ENCODE assay signal across 1 cellular context in the genomic region with DNA sequence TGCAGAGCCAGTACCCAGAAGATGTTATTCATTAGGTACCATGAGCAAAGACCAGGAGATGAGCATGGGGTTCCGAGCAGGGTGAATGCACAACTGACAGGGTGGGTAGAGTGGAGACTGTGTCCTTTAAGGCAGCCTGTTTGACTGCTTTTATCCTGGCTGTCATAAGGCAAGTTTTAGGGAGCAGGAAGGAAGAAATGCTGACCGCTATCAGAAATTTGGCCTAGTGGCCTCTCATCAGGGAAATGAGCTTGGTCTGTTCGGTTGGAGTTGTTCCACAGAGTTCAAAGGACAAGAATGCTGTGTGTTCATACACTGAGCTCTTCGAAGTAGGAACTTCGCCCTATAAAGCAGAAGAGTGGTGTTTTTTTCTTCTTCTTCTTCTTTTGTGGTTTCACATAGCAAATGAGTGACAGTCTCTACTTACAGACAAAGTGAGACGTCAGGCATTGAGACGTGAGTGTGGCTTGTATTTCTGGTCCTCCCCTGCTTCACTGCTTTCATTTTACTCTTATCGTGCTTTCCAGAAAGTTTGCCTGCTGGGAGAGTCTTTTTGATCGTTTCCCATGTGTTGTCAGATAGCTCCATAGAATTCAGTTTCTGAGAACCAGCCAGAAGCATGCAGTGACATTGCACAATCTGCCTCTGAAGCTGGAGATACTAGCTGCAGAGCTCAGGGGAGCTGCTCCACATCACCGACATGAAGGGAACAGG.
A peak's percentile ranks its signal among the peaks of the same experiment; 100 is the strongest.
TF ChIP-seq lines count a peak whose summit lies in the region.

A gene with protein sequence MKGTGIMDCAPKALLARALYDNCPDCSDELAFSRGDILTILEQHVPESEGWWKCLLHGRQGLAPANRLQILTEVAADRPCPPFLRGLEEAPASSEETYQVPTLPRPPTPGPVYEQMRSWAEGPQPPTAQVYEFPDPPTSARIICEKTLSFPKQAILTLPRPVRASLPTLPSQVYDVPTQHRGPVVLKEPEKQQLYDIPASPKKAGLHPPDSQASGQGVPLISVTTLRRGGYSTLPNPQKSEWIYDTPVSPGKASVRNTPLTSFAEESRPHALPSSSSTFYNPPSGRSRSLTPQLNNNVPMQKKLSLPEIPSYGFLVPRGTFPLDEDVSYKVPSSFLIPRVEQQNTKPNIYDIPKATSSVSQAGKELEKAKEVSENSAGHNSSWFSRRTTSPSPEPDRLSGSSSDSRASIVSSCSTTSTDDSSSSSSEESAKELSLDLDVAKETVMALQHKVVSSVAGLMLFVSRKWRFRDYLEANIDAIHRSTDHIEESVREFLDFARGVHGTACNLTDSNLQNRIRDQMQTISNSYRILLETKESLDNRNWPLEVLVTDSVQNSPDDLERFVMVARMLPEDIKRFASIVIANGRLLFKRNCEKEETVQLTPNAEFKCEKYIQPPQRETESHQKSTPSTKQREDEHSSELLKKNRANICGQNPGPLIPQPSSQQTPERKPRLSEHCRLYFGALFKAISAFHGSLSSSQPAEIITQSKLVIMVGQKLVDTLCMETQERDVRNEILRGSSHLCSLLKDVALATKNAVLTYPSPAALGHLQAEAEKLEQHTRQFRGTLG (plus strand): TSS at position 502 of the 714 bp plus-strand sequence. CDS start 199 bp downstream, at position 701.

TF ChIP-seq in HepG2, 621 proteins besides CTCF, POLR2A, EP300 and RAD21 (continued from another document and continues in another):
- TF ChIP-seq, protein P1, sequence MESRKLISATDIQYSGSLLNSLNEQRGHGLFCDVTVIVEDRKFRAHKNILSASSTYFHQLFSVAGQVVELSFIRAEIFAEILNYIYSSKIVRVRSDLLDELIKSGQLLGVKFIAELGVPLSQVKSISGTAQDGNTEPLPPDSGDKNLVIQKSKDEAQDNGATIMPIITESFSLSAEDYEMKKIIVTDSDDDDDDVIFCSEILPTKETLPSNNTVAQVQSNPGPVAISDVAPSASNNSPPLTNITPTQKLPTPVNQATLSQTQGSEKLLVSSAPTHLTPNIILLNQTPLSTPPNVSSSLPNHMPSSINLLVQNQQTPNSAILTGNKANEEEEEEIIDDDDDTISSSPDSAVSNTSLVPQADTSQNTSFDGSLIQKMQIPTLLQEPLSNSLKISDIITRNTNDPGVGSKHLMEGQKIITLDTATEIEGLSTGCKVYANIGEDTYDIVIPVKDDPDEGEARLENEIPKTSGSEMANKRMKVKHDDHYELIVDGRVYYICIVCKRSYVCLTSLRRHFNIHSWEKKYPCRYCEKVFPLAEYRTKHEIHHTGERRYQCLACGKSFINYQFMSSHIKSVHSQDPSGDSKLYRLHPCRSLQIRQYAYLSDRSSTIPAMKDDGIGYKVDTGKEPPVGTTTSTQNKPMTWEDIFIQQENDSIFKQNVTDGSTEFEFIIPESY (CRISPR knock-in tag; IDR thresholded peaks at IDR 0.05), result 0 out of 2 replicates have a peak, but pooled peaks have one; percentile 2
- TF ChIP-seq ZNF451 (CRISPR knock-in tag; IDR thresholded peaks at IDR 0.05) (no peak), MAFF (IDR thresholded peaks at IDR 0.05; ENCODE audit: low read depth, low read length) (peak; percentile 55; the same call in 1 of the 2 replicates), TEAD3 (CRISPR knock-in tag; optimal IDR thresholded peaks at IDR 0.05; ENCODE audit: borderline replicate concordance) (peak; percentile 67), ZNF556 (CRISPR knock-in tag; IDR thresholded peaks at IDR 0.05; ENCODE audit: borderline replicate concordance) (peak; percentile 42; the same call in 1 of the 2 replicates), BRD4 (CRISPR knock-in tag; IDR thresholded peaks at IDR 0.05) (no peak), ZNF124 (CRISPR knock-in tag; IDR thresholded peaks at IDR 0.05) (no peak), ZNF331 (CRISPR knock-in tag; IDR thresholded peaks at IDR 0.05) (peak; percentile 92), KDM2A (CRISPR knock-in tag; IDR thresholded peaks at IDR 0.05; ENCODE audit: borderline replicate concordance, low read depth) (peak; percentile 30), ZNF557 (CRISPR knock-in tag; IDR thresholded peaks at IDR 0.05) (0 out of 2 replicates have a peak, but pooled peaks have one; percentile 74), ZFY (CRISPR knock-in tag; IDR thresholded peaks at IDR 0.05) (peak; percentile 66), MIER3 (CRISPR knock-in tag; IDR thresholded peaks at IDR 0.05; ENCODE audit: borderline replicate concordance) (0 out of 2 replicates have a peak, but pooled peaks have one; percentile 17), CEBPB (IDR thresholded peaks at IDR 0.05; ENCODE audit: borderline replicate concordance, low read depth, low read length) (peak; percentile 99), ZNF501 (CRISPR knock-in tag; IDR thresholded peaks at IDR 0.05) (0 out of 2 replicates have a peak, but pooled peaks have one; percentile 45), NR2F6 (IDR thresholded peaks at IDR 0.05) (no peak), NR2F6 (CRISPR knock-in tag; IDR thresholded peaks at IDR 0.05) (0 out of 2 replicates have a peak, but pooled peaks have one; percentile 8), HDAC1 (CRISPR knock-in tag; IDR thresholded peaks at IDR 0.05) (0 out of 2 replicates have a peak, but pooled peaks have one; percentile 31), KAT8 (CRISPR knock-in tag; IDR thresholded peaks at IDR 0.05) (peak; percentile 35; the same call in 1 of the 2 replicates), ZNF629 (CRISPR knock-in tag; conservative IDR thresholded peaks at IDR 0.05) (peak; percentile 41; the same call in 1 of the 2 replicates), ZNF563 (CRISPR knock-in tag; IDR thresholded peaks at IDR 0.05) (0 out of 2 replicates have a peak, but pooled peaks have one; percentile 19), ZBTB7B (CRISPR knock-in tag; IDR thresholded peaks at IDR 0.05) (0 out of 2 replicates have a peak, but pooled peaks have one; percentile 47), ZNF747 (CRISPR knock-in tag; IDR thresholded peaks at IDR 0.05; ENCODE audit: borderline replicate concordance) (no peak), ZNF772 (CRISPR knock-in tag; IDR thresholded peaks at IDR 0.05) (no peak), ARNT2 (CRISPR knock-in tag; IDR thresholded peaks at IDR 0.05; ENCODE audit: low read depth) (0 out of 2 replicates have a peak, but pooled peaks have one; percentile 30), FIP1L1 (IDR thresholded peaks at IDR 0.05; ENCODE audit: borderline replicate concordance, insufficient read depth, low read depth, low read length) (no peak), ZSCAN20 (CRISPR knock-in tag; IDR thresholded peaks at IDR 0.05; ENCODE audit: borderline replicate concordance) (no peak), SMC3 (IDR thresholded peaks at IDR 0.05; ENCODE audit: low read length) (peak; percentile 36), MBNL3 (CRISPR knock-in tag; conservative IDR thresholded peaks at IDR 0.05) (no peak), GLI4 (CRISPR knock-in tag; IDR thresholded peaks at IDR 0.05; ENCODE audit: borderline replicate concordance) (0 out of 2 replicates have a peak, but pooled peaks have one; percentile 53), HNF4G (IDR thresholded peaks at IDR 0.05; ENCODE audit: borderline replicate concordance, low read depth, low read length) (peak; percentile 76), HNF4G (CRISPR knock-in tag; IDR thresholded peaks at IDR 0.05; ENCODE audit: borderline replicate concordance, low read depth) (no peak), ZNF350 (CRISPR knock-in tag; IDR thresholded peaks at IDR 0.05; ENCODE audit: borderline replicate concordance, low read depth) (no peak), HOXA5 (CRISPR knock-in tag; IDR thresholded peaks at IDR 0.05) (peak; percentile 24; the same call in 1 of the 2 replicates), ZC3H13 (CRISPR knock-in tag; IDR thresholded peaks at IDR 0.05) (peak; percentile 58; the same call in 1 of the 2 replicates), ZNF232 (CRISPR knock-in tag; IDR thresholded peaks at IDR 0.05; ENCODE audit: borderline replicate concordance) (peak; percentile 53; the same call in 1 of the 2 replicates)
- TF ChIP-seq, protein P2, sequence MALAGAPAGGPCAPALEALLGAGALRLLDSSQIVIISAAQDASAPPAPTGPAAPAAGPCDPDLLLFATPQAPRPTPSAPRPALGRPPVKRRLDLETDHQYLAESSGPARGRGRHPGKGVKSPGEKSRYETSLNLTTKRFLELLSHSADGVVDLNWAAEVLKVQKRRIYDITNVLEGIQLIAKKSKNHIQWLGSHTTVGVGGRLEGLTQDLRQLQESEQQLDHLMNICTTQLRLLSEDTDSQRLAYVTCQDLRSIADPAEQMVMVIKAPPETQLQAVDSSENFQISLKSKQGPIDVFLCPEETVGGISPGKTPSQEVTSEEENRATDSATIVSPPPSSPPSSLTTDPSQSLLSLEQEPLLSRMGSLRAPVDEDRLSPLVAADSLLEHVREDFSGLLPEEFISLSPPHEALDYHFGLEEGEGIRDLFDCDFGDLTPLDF (CRISPR knock-in tag; IDR thresholded peaks at IDR 0.05), result 0 out of 2 replicates have a peak, but pooled peaks have one; percentile 36
- TF ChIP-seq, protein P3, sequence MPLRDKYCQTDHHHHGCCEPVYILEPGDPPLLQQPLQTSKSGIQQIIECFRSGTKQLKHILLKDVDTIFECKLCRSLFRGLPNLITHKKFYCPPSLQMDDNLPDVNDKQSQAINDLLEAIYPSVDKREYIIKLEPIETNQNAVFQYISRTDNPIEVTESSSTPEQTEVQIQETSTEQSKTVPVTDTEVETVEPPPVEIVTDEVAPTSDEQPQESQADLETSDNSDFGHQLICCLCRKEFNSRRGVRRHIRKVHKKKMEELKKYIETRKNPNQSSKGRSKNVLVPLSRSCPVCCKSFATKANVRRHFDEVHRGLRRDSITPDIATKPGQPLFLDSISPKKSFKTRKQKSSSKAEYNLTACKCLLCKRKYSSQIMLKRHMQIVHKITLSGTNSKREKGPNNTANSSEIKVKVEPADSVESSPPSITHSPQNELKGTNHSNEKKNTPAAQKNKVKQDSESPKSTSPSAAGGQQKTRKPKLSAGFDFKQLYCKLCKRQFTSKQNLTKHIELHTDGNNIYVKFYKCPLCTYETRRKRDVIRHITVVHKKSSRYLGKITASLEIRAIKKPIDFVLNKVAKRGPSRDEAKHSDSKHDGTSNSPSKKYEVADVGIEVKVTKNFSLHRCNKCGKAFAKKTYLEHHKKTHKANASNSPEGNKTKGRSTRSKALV (CRISPR knock-in tag; IDR thresholded peaks at IDR 0.05), result 0 out of 2 replicates have a peak, but pooled peaks have one; percentile 18
- TF ChIP-seq, protein P4, sequence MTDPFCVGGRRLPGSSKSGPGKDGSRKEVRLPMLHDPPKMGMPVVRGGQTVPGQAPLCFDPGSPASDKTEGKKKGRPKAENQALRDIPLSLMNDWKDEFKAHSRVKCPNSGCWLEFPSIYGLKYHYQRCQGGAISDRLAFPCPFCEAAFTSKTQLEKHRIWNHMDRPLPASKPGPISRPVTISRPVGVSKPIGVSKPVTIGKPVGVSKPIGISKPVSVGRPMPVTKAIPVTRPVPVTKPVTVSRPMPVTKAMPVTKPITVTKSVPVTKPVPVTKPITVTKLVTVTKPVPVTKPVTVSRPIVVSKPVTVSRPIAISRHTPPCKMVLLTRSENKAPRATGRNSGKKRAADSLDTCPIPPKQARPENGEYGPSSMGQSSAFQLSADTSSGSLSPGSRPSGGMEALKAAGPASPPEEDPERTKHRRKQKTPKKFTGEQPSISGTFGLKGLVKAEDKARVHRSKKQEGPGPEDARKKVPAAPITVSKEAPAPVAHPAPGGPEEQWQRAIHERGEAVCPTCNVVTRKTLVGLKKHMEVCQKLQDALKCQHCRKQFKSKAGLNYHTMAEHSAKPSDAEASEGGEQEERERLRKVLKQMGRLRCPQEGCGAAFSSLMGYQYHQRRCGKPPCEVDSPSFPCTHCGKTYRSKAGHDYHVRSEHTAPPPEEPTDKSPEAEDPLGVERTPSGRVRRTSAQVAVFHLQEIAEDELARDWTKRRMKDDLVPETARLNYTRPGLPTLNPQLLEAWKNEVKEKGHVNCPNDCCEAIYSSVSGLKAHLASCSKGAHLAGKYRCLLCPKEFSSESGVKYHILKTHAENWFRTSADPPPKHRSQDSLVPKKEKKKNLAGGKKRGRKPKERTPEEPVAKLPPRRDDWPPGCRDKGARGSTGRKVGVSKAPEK (CRISPR knock-in tag; IDR thresholded peaks at IDR 0.05; ENCODE audit: borderline replicate concordance), result no peak
- TF ChIP-seq, protein P5, sequence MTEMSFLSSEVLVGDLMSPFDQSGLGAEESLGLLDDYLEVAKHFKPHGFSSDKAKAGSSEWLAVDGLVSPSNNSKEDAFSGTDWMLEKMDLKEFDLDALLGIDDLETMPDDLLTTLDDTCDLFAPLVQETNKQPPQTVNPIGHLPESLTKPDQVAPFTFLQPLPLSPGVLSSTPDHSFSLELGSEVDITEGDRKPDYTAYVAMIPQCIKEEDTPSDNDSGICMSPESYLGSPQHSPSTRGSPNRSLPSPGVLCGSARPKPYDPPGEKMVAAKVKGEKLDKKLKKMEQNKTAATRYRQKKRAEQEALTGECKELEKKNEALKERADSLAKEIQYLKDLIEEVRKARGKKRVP (CRISPR knock-in tag; IDR thresholded peaks at IDR 0.05), result 0 out of 4 replicates have a peak, but pooled peaks of 1 of the 2 experiments have one; percentile 13
- TF ChIP-seq, protein P6, sequence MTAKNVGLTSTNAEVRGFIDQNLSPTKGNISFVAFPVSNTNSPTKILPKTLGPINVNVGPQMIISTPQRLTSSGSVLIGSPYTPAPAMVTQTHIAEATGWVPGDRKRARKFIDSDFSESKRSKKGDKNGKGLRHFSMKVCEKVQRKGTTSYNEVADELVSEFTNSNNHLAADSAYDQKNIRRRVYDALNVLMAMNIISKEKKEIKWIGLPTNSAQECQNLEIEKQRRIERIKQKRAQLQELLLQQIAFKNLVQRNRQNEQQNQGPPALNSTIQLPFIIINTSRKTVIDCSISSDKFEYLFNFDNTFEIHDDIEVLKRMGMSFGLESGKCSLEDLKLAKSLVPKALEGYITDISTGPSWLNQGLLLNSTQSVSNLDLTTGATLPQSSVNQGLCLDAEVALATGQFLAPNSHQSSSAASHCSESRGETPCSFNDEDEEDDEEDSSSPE (CRISPR knock-in tag; IDR thresholded peaks at IDR 0.05), result 0 out of 2 replicates have a peak, but pooled peaks have one; percentile 17
- TF ChIP-seq, protein P7, sequence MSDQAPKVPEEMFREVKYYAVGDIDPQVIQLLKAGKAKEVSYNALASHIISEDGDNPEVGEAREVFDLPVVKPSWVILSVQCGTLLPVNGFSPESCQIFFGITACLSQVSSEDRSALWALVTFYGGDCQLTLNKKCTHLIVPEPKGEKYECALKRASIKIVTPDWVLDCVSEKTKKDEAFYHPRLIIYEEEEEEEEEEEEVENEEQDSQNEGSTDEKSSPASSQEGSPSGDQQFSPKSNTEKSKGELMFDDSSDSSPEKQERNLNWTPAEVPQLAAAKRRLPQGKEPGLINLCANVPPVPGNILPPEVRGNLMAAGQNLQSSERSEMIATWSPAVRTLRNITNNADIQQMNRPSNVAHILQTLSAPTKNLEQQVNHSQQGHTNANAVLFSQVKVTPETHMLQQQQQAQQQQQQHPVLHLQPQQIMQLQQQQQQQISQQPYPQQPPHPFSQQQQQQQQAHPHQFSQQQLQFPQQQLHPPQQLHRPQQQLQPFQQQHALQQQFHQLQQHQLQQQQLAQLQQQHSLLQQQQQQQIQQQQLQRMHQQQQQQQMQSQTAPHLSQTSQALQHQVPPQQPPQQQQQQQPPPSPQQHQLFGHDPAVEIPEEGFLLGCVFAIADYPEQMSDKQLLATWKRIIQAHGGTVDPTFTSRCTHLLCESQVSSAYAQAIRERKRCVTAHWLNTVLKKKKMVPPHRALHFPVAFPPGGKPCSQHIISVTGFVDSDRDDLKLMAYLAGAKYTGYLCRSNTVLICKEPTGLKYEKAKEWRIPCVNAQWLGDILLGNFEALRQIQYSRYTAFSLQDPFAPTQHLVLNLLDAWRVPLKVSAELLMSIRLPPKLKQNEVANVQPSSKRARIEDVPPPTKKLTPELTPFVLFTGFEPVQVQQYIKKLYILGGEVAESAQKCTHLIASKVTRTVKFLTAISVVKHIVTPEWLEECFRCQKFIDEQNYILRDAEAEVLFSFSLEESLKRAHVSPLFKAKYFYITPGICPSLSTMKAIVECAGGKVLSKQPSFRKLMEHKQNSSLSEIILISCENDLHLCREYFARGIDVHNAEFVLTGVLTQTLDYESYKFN (CRISPR knock-in tag; conservative IDR thresholded peaks at IDR 0.05), result peak; percentile 57; the same call in 1 of the 2 replicates
